8 cellular contexts compared by ENCODE assay signal in the genomic region with DNA sequence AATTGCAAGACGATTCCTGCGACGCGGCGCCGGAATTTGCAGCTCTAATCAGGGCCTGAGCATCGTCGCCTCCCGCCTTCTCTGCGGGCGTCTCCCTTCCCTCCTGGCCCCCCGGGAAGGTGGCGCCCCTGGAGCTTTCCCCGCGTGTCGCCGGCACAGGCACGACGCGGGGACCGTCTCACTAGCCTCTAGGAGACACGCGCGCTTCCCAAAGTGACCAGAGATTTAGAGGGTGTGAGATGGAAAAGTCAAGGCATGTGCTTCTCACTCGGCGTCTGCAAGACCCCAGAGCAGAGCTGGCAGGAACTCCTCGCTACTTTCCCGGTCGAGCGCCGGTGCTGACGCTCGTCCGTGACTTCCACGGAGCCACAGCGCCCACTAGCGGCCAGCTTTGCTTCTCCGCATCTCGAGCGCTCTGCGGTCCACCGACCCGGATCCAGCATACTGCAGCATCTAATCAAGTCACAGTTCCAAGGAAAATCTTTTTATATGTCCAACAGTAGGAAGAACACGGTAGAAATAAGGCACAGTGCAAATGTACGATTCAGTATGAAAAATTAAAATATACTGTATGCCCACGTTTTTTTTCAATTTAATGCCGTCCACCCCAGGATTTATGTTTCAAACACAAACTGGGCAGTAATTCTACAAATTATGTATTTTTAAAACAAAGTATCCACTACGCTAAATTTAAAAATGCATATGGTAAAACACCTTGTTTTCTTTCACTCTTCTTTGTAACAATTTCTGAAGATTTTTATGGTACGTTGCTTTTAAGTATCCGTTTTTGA. TPM values are rescaled to one million over a fixed set of nuclear protein-coding genes. Genes with fewer than 3 reads are reported as not detected.
A peak's percentile ranks its signal among the peaks of the same experiment; 100 is the strongest.
DNase-seq lines count a peak whose midpoint lies in the region; TF ChIP-seq lines count a peak whose summit lies in the region.

No MANE protein-coding gene starts in this region.

- peak overlapping the region; percentile 85 for H3K27ac Mint-ChIP-seq in activated T-cell treated with anti-CD3 and anti-CD28 coated beads, Interleukin-2, amount 50 U/mL, for 24 hours

- H3K27me3 Mint-ChIP-seq in activated T-cell treated with anti-CD3 and anti-CD28 coated beads, Interleukin-2, amount 50 U/mL, for 24 hours: peaks cover 28% of the 10 kb centered on the region

- WGBS in esophagus, 2 donors: 5% methylated on average over 50 of the region's 50 CpGs

- peaks cover 12% of the 10 kb centered on the region for H3K36me3 Mint-ChIP-seq in activated T-cell treated with anti-CD3 and anti-CD28 coated beads, Interleukin-2, amount 50 U/mL, for 24 hours (ENCODE audit: low read depth)

- H3K4me1 ChIP-seq in esophagus (ENCODE audit: control insufficient read depth in 2 of 2, insufficient read depth in 2 of 2, low read length in 1 of 2) (peaks cover 2 to 3% of the 10 kb centered on the region in 2 donors), muscle layer of duodenum (ENCODE audit: control insufficient read depth in 1 of 2, insufficient read depth in 2 of 2, low read length in 2 of 2) (peaks cover 0 to 13% of the 10 kb centered on the region in 2 donors)

- peak overlapping the region; percentile 81 for H3K4me3 Mint-ChIP-seq in activated T-cell treated with anti-CD3 and anti-CD28 coated beads, Interleukin-2, amount 50 U/mL, for 24 hours

- peak overlapping the region; percentile 38 to 62 for H3K27ac ChIP-seq in esophagus (ENCODE audit: low read depth in 2 of 2, low read length in 1 of 2)
- peak overlapping the region; percentile 4 for H3K27ac ChIP-seq in muscle layer of duodenum (ENCODE audit: low read length)

- DNase-seq in COR-L47 (lab: John Stamatoyannopoulos, UW) (peak; percentile 94), GM20000 (ENCODE audit: low spot score) (peak; percentile 81), HUDEP-2 (lab: John Stamatoyannopoulos, UW; ENCODE audit: unreplicated experiment in 76 of 76) (peak in 68 of 76 experiments; percentile 4 to 81 (median 60)), OCI-M2 (lab: John Stamatoyannopoulos, UW; ENCODE audit: unreplicated experiment) (peak; percentile 57)
- DNase-seq in activated T-cell treated with anti-CD3 and anti-CD28 coated beads, Interleukin-2, amount 50 U/mL, for 24 hours: peak; percentile 91
- peak; percentile 88 for DNase-seq in stimulated activated CD8-positive, alpha-beta memory T cell treated with anti-CD3 and anti-CD28 coated beads, Interleukin-7, amount 100 ng/mL, for 24 hours (ENCODE audit: low read depth)

- H3K27me3 ChIP-seq in esophagus (ENCODE audit: control insufficient read depth in 1 of 2, insufficient read depth in 2 of 2, low read length in 2 of 2) (no peaks in the 10 kb centered on the region), muscle layer of duodenum (ENCODE audit: low read depth, low read length) (no peaks in the 10 kb centered on the region)

- TF ChIP-seq CTCF in GM20000 (IDR thresholded peaks at IDR 0.05; ENCODE audit: extremely low read depth, missing control alignments): peak; percentile 97

- H3K9me3 Mint-ChIP-seq in activated T-cell treated with anti-CD3 and anti-CD28 coated beads, Interleukin-2, amount 50 U/mL, for 24 hours: no peaks in the 10 kb centered on the region

- H3K9me3 ChIP-seq in esophagus (ENCODE audit: control insufficient read depth in 2 of 2, insufficient read depth in 1 of 2, low read depth in 1 of 2, low read length in 1 of 2) (no peaks in the 10 kb centered on the region), muscle layer of duodenum (ENCODE audit: control insufficient read depth in 1 of 2, low read length in 2 of 2) (no peaks in the 10 kb centered on the region)

- H3K4me3 ChIP-seq in esophagus (ENCODE audit: low read depth in 1 of 2, low read length in 2 of 2) (peak overlapping the region; percentile 65 to 85), muscle layer of duodenum (ENCODE audit: low read depth in 1 of 2, low read length in 2 of 2) (peak overlapping the region; percentile 62 to 82)

- peaks cover 24% of the 10 kb centered on the region for H3K4me1 Mint-ChIP-seq in activated T-cell treated with anti-CD3 and anti-CD28 coated beads, Interleukin-2, amount 50 U/mL, for 24 hours (ENCODE audit: low read depth)

- H3K36me3 ChIP-seq in esophagus (ENCODE audit: control insufficient read depth in 2 of 2, insufficient read depth in 2 of 2, low read length in 1 of 2) (no peaks in the 10 kb centered on the region), muscle layer of duodenum (ENCODE audit: control insufficient read depth in 1 of 2, insufficient read depth in 2 of 2, low read length in 2 of 2) (peaks cover 0 to 9% of the 10 kb centered on the region in 2 donors)

RNA-seq across cellular contexts. Expression of a gene that starts 1.0 kb away (rescaled TPM):
- 1 to 10 TPM; 8.0 to 8.4 TPM for polyA plus RNA-seq in esophagus

RNA-seq across cellular contexts. Expression of a gene that starts 31.5 kb away (rescaled TPM):
- polyA plus RNA-seq in esophagus: 10 to 100 TPM; 51.0 to 84.5 TPM

Comparison
In these comparisons a context has a peak if more than half of its experiments do, and no peak if none do; other contexts are left out.
1. Peak in every context shown above with its lines: DNase-seq, H3K4me3 ChIP-seq and H3K27ac ChIP-seq.